15 cellular contexts compared by ENCODE assay signal in the genomic region with DNA sequence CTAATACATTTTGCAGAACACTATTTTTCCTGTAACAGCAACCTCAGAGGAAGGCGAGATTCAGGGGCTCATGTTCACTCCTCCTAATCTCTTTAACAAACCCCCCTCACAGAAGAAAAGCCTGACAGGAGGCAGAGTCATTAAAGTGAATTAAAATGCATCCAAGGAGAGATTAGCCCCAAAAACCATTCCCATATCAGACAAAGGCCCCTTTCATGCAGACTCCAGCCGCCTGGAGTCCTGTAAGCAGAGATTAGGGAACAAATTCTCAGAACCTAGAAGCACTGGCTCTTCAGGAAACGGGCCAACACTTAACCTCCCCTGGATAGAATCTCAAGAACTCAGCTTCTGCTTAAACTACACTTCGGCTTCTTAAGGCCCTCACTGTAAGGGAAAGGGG.
DNase-seq lines count a peak whose midpoint lies in the region; ATAC-seq and TF ChIP-seq lines count a peak whose summit lies in the region.
"Had no signal": no experiment of that assay in that cellular context is flagged by ENCODE, and none has a peak within 500 bp of the region (broad histone marks: within the 10 kb centered on the region; RNA-seq: fewer than 3 reads in every experiment).

No MANE protein-coding gene starts in this region.

- peaks cover 21% of the 10 kb centered on the region for H3K4me1 ChIP-seq in HUES48 (ENCODE audit: control insufficient read depth, insufficient read depth, low read length)

- peaks cover 6% of the 10 kb centered on the region for H3K27me3 Mint-ChIP-seq in brain
- peaks cover 14% of the 10 kb centered on the region for H3K27me3 Mint-ChIP-seq in HFFc6 (ENCODE audit: insufficient read depth)
- H3K27me3 Mint-ChIP-seq in activated CD4-positive, alpha-beta T cell treated with anti-CD3 and anti-CD28 coated beads, Interleukin-2, amount 10 ng/mL, durations not matched to agents 7 days and 5 days, result no peaks in the 10 kb centered on the region
- H3K27me3 Mint-ChIP-seq: IgD-negative memory B cell had no signal

- no peaks in the 10 kb centered on the region for H3K9me3 ChIP-seq in HUES48 (ENCODE audit: control insufficient read depth, insufficient read depth, low read length)

- H3K36me3 Mint-ChIP-seq in brain, result no peaks in the 10 kb centered on the region
- H3K36me3 Mint-ChIP-seq in HFFc6 (ENCODE audit: low read depth), result no peaks in the 10 kb centered on the region
- H3K36me3 Mint-ChIP-seq in activated CD4-positive, alpha-beta T cell treated with anti-CD3 and anti-CD28 coated beads, Interleukin-2, amount 10 ng/mL, durations not matched to agents 7 days and 5 days (ENCODE audit: low read depth), result no peaks in the 10 kb centered on the region
- H3K36me3 Mint-ChIP-seq: IgD-negative memory B cell had no signal

- H3K27ac Mint-ChIP-seq in brain (peak overlapping the region; percentile 74 to 98 (median 95)), HFFc6 (no peak overlapping the region)
- H3K27ac Mint-ChIP-seq in activated CD4-positive, alpha-beta T cell treated with anti-CD3 and anti-CD28 coated beads, Interleukin-2, amount 10 ng/mL, durations not matched to agents 7 days and 5 days, result no peak overlapping the region
- H3K27ac Mint-ChIP-seq: IgD-negative memory B cell had no signal

- H3K36me3 ChIP-seq in HUES48 (ENCODE audit: control insufficient read depth, insufficient read depth, low read length), result no peaks in the 10 kb centered on the region

- ATAC-seq in GM18502 (IDR thresholded peaks at IDR 0.05; ENCODE audit: poor library complexity, unreplicated experiment), result no peak

- peaks cover 76% of the 10 kb centered on the region for H3K4me1 Mint-ChIP-seq in brain
- peaks cover 20% of the 10 kb centered on the region for H3K4me1 Mint-ChIP-seq in HFFc6 (ENCODE audit: low read depth)
- no peaks in the 10 kb centered on the region for H3K4me1 Mint-ChIP-seq in activated CD4-positive, alpha-beta T cell treated with anti-CD3 and anti-CD28 coated beads, Interleukin-2, amount 10 ng/mL, durations not matched to agents 7 days and 5 days
- H3K4me1 Mint-ChIP-seq: IgD-negative memory B cell had no signal

- CTCF ChIA-PET in activated CD4-positive, alpha-beta T cell treated with anti-CD3 and anti-CD28 coated beads, Interleukin-2, amount 10 ng/mL, durations not matched to agents 7 days and 5 days (lab: Charles Lee), result no interaction called here

- no peak overlapping the region for H3K9ac ChIP-seq in HUES48 (ENCODE audit: low read depth, low read length)

- no peaks in the 10 kb centered on the region for H3K27me3 ChIP-seq in HUES48 (ENCODE audit: control insufficient read depth, insufficient read depth, low read length)
- H3K27me3 ChIP-seq in layer of hippocampus (ENCODE audit: control insufficient read depth, insufficient read depth, low read length), result no peaks in the 10 kb centered on the region

- no peak overlapping the region for H3K4me3 ChIP-seq in HUES48 (ENCODE audit: low read depth, low read length)

- peak overlapping the region in 4 of 5 experiments; percentile 13 to 58 (median 25) for H3K4me3 Mint-ChIP-seq in brain
- H3K4me3 Mint-ChIP-seq in HFFc6, result no peak overlapping the region
- H3K4me3 Mint-ChIP-seq in activated CD4-positive, alpha-beta T cell treated with anti-CD3 and anti-CD28 coated beads, Interleukin-2, amount 10 ng/mL, durations not matched to agents 7 days and 5 days, result no peak overlapping the region
- H3K4me3 Mint-ChIP-seq: IgD-negative memory B cell had no signal

- H3K9me3 Mint-ChIP-seq in brain (peaks cover 0 to 3% (median 0%) of the 10 kb centered on the region in 5 experiments), HFFc6 (no peaks in the 10 kb centered on the region)
- H3K9me3 Mint-ChIP-seq in activated CD4-positive, alpha-beta T cell treated with anti-CD3 and anti-CD28 coated beads, Interleukin-2, amount 10 ng/mL, durations not matched to agents 7 days and 5 days, result no peaks in the 10 kb centered on the region
- H3K9me3 Mint-ChIP-seq: IgD-negative memory B cell had no signal

- POLR2A ChIA-PET in activated CD4-positive, alpha-beta T cell treated with anti-CD3 and anti-CD28 coated beads, Interleukin-2, amount 10 ng/mL, durations not matched to agents 7 days and 5 days (lab: Charles Lee), result no interaction called here

- DNase-seq in retina, result peak; percentile 69
- no peak for DNase-seq in HFFc6
- DNase-seq in ureter (ENCODE audit: low spot score), result no peak
- no peak for DNase-seq in activated CD4-positive, alpha-beta T cell treated with anti-CD3 and anti-CD28 coated beads, Interleukin-2, amount 10 ng/mL, durations not matched to agents 7 days and 5 days
- DNase-seq: activated CD4-positive, alpha-beta T cell treated with anti-CD3 and anti-CD28 coated beads, Interleukin-2, amount 50 U/mL, for 48 hours; activated effector memory CD4-positive, alpha-beta T cell treated with anti-CD3 and anti-CD28 coated beads, Interleukin-2, amount 50 U/mL, for 16 hours; NCI-H226; occipital lobe; stimulated activated CD4-positive, alpha-beta T cell treated with anti-CD3 and anti-CD28 coated beads, Interleukin-1b, Interleukin-23, amount 100 ng/mL, for 48 hours; T-helper 2 cell had no signal

- H3K27ac ChIP-seq in HUES48 (ENCODE audit: low read depth, low read length), result peak overlapping the region; percentile 79
- H3K27ac ChIP-seq in layer of hippocampus (ENCODE audit: low read depth, low read length), result peak overlapping the region; percentile 63

- TF ChIP-seq CTCF in brain (conservative IDR thresholded peaks at IDR 0.05) (no peak), HFFc6 (IDR thresholded peaks at IDR 0.05) (no peak)

Comparison
In these comparisons a context has a peak if more than half of its experiments do, and no peak if none do; other contexts are left out.
1. H3K27ac Mint-ChIP-seq: peak in brain (5 of 5); none in HFFc6 (single experiment) and activated CD4-positive, alpha-beta T cell treated with anti-CD3 and anti-CD28 coated beads, Interleukin-2, amount 10 ng/mL, durations not matched to agents 7 days and 5 days (single experiment).
2. H3K4me3 Mint-ChIP-seq: peak in brain (4 of 5); none in HFFc6 (single experiment) and activated CD4-positive, alpha-beta T cell treated with anti-CD3 and anti-CD28 coated beads, Interleukin-2, amount 10 ng/mL, durations not matched to agents 7 days and 5 days (single experiment).